ENCODE assay signal across 8 cellular contexts in genomic region chr6:99868074-99868702, GRCh38.
A peak's percentile ranks its signal among the peaks of the same experiment; 100 is the strongest.
DNase-seq lines count a peak whose midpoint lies in the region; ATAC-seq and TF ChIP-seq lines count a peak whose summit lies in the region.

No MANE protein-coding gene starts in this region.

- intact Hi-C loops in CD4-positive, alpha-beta T cell (cut with DNase I, micrococcal nuclease), result loop anchor here (5.0 kb wide), 4 partner anchors 229 to 849 kb away; no protein-coding TSS in a partner anchor

- POLR2A ChIA-PET in CD4-positive, alpha-beta T cell (lab: Charles Lee), result no interaction called here

- H3K27ac ChIP-seq in CD4-positive, alpha-beta T cell (ENCODE audit: low read depth, low read length), result no peak overlapping the region

- peak; percentile 83 for TF ChIP-seq CTCF in CD4-positive, alpha-beta T cell (IDR thresholded peaks at IDR 0.05)

- H3K9me3 ChIP-seq in CD4-positive, alpha-beta T cell (ENCODE audit: control insufficient read depth, low read length), result no peaks in the 10 kb centered on the region

- peak; percentile 55 for ATAC-seq in CD4-positive, alpha-beta T cell (ENCODE audit: poor library complexity)
- ATAC-seq in GM19395 (IDR thresholded peaks at IDR 0.05; ENCODE audit: unreplicated experiment) (peak; percentile 97), HG03460 (IDR thresholded peaks at IDR 0.05; ENCODE audit: unreplicated experiment) (peak; percentile 87)

- no peak overlapping the region for H3K27ac Mint-ChIP-seq in CD4-positive, alpha-beta T cell

- peak; percentile 46 to 72 (median 56) for DNase-seq in CD4-positive, alpha-beta T cell
- DNase-seq in NCI-H524 (lab: John Stamatoyannopoulos, UW) (peak; percentile 38 to 67), medulla oblongata (ENCODE audit: extremely low spot score) (peak; percentile 87)
- DNase-seq in activated CD4-positive, alpha-beta T cell treated with anti-CD3 and anti-CD28 coated beads, Interleukin-2, amount 50 U/mL, for 48 hours, result peak; percentile 81 to 84
- peak; percentile 54 for DNase-seq in effector CD8-positive, alpha-beta T cell (lab: John Stamatoyannopoulos, UW)
- peak; percentile 32 to 34 for DNase-seq in stimulated activated CD8-positive, alpha-beta memory T cell treated with anti-CD3 and anti-CD28 coated beads, Interleukin-15, amount 100 ng/mL, for 48 hours (ENCODE audit: low read depth in 2 of 2)

- CTCF ChIA-PET in CD4-positive, alpha-beta T cell (lab: Charles Lee), result interaction anchor here (0.7 to 1.4 kb wide), 6 partner anchors 9 to 232 kb away, joined by 3 to 6 read pairs (median 4); no protein-coding TSS in a partner anchor

- no peaks in the 10 kb centered on the region for H3K36me3 Mint-ChIP-seq in CD4-positive, alpha-beta T cell (ENCODE audit: low read depth)

- no peak overlapping the region for H3K4me3 Mint-ChIP-seq in CD4-positive, alpha-beta T cell

- peaks cover 6% of the 10 kb centered on the region for H3K4me1 Mint-ChIP-seq in CD4-positive, alpha-beta T cell (ENCODE audit: low read depth)

- H3K27me3 Mint-ChIP-seq in CD4-positive, alpha-beta T cell, result peaks cover 64% of the 10 kb centered on the region

- no peaks in the 10 kb centered on the region for H3K27me3 ChIP-seq in CD4-positive, alpha-beta T cell (ENCODE audit: control insufficient read depth, insufficient read depth, low read length)

- H3K9me3 Mint-ChIP-seq in CD4-positive, alpha-beta T cell, result no peaks in the 10 kb centered on the region

Comparison
In these comparisons a context has a peak if more than half of its experiments do, and no peak if none do; other contexts are left out.
1. DNase-seq: peak in every context shown above with its lines; median percentile 87 in medulla oblongata; 82 in activated CD4-positive, alpha-beta T cell treated with anti-CD3 and anti-CD28 coated beads, Interleukin-2, amount 50 U/mL, for 48 hours; 56 in CD4-positive, alpha-beta T cell; 54 in effector CD8-positive, alpha-beta T cell; 52 in NCI-H524; 33 in stimulated activated CD8-positive, alpha-beta memory T cell treated with anti-CD3 and anti-CD28 coated beads, Interleukin-15, amount 100 ng/mL, for 48 hours.